ENCODE assay signal across 8 cellular contexts in genomic region chr1:232628335-232629214, GRCh38. TPM values are rescaled to one million over a fixed set of nuclear protein-coding genes. Genes with fewer than 3 reads are reported as not detected.
DNase-seq lines count a peak whose midpoint lies in the region; ATAC-seq and TF ChIP-seq lines count a peak whose summit lies in the region.

No MANE protein-coding gene starts in this region.

- no peaks in the 10 kb centered on the region for H3K4me1 ChIP-seq in foreskin keratinocyte

- H3K4me3 Mint-ChIP-seq in activated CD4-positive, alpha-beta memory T cell treated with anti-CD3 and anti-CD28 coated beads for 36 hours, result peak overlapping the region; percentile 84
- H3K4me3 Mint-ChIP-seq in progenitor cell of endocrine pancreas (ENCODE audit: low read depth), result peak overlapping the region; percentile 96

- intact Hi-C loops in activated CD4-positive, alpha-beta memory T cell treated with anti-CD3 and anti-CD28 coated beads for 36 hours (cut with micrococcal nuclease), result loop anchor here (2.0 to 10.0 kb wide), 5 partner anchors 48 to 762 kb away; no protein-coding TSS in a partner anchor

- ATAC-seq in foreskin keratinocyte (no peak), GM18858 (IDR thresholded peaks at IDR 0.05; ENCODE audit: unreplicated experiment) (no peak)

- CTCF ChIA-PET in activated CD4-positive, alpha-beta memory T cell treated with anti-CD3 and anti-CD28 coated beads for 36 hours (lab: Charles Lee), result interaction anchor here (1.0 to 1.7 kb wide), 6 partner anchors 8 to 762 kb away, joined by 3 to 8 read pairs (median 5); no protein-coding TSS in a partner anchor

- in situ Hi-C loops in Caki2 (cut with HindIII; ENCODE audit: low pct_unique_long_range_greater_than_20kb, low sequenced_read_pairs), result loop anchor here (10.0 kb wide), 1 partner anchor 764 kb away; no protein-coding TSS in a partner anchor

- H3K27ac ChIP-seq in foreskin keratinocyte, result no peak overlapping the region

- peak overlapping the region; percentile 75 for H3K27ac Mint-ChIP-seq in activated CD4-positive, alpha-beta memory T cell treated with anti-CD3 and anti-CD28 coated beads for 36 hours
- peak overlapping the region; percentile 96 for H3K27ac Mint-ChIP-seq in progenitor cell of endocrine pancreas

- DNase-seq in Caki2 (ENCODE audit: low read depth) (peak; percentile 66), foreskin keratinocyte (no peak), progenitor cell of endocrine pancreas (ENCODE audit: low spot score, unreplicated experiment) (no peak), OCI-M2 (lab: John Stamatoyannopoulos, UW; ENCODE audit: unreplicated experiment) (no peak), germinal center (ENCODE audit: low spot score) (no peak)
- peak; percentile 68 for DNase-seq in Jurkat, Clone E6-1 (ENCODE audit: low read depth, low spot score)
- DNase-seq in activated CD4-positive, alpha-beta memory T cell treated with anti-CD3 and anti-CD28 coated beads for 36 hours, result no peak

- no peaks in the 10 kb centered on the region for H3K36me3 Mint-ChIP-seq in activated CD4-positive, alpha-beta memory T cell treated with anti-CD3 and anti-CD28 coated beads for 36 hours
- H3K36me3 Mint-ChIP-seq in progenitor cell of endocrine pancreas (ENCODE audit: insufficient read depth), result no peaks in the 10 kb centered on the region

- TF ChIP-seq CTCF in foreskin keratinocyte (conservative IDR thresholded peaks at IDR 0.05) (peak; percentile 43), progenitor cell of endocrine pancreas (IDR thresholded peaks at IDR 0.05; ENCODE audit: unreplicated experiment) (no peak)

- peaks cover 10% of the 10 kb centered on the region for H3K27me3 Mint-ChIP-seq in activated CD4-positive, alpha-beta memory T cell treated with anti-CD3 and anti-CD28 coated beads for 36 hours
- H3K27me3 Mint-ChIP-seq in progenitor cell of endocrine pancreas, result peaks cover 8% of the 10 kb centered on the region

- POLR2A ChIA-PET in activated CD4-positive, alpha-beta memory T cell treated with anti-CD3 and anti-CD28 coated beads for 36 hours (lab: Charles Lee), result no interaction called here

- peaks cover 43% of the 10 kb centered on the region for H3K4me1 Mint-ChIP-seq in activated CD4-positive, alpha-beta memory T cell treated with anti-CD3 and anti-CD28 coated beads for 36 hours (ENCODE audit: low read depth)
- peaks cover 37% of the 10 kb centered on the region for H3K4me1 Mint-ChIP-seq in progenitor cell of endocrine pancreas (ENCODE audit: low read depth)

- H3K9me3 Mint-ChIP-seq in activated CD4-positive, alpha-beta memory T cell treated with anti-CD3 and anti-CD28 coated beads for 36 hours, result no peaks in the 10 kb centered on the region
- H3K9me3 Mint-ChIP-seq in progenitor cell of endocrine pancreas (ENCODE audit: low read depth), result no peaks in the 10 kb centered on the region

- peaks cover 9% of the 10 kb centered on the region for H3K27me3 ChIP-seq in foreskin keratinocyte

- H3K4me3 ChIP-seq in Jurkat, Clone E6-1 (ENCODE audit: low read length), result peak overlapping the region; percentile 67

RNA-seq across cellular contexts. Expression of gene SIPA1L2, which starts 1.4 kb away (rescaled TPM):
- 10.7 and 12.8 TPM in 2 replicates for total RNA-seq in Caki2 (2014; rRNA removed; shearing (Covaris generic); ENCODE audit: low replicate concordance)
- polyA plus RNA-seq in Jurkat, Clone E6-1 (2012; ENCODE audit: insufficient read depth, insufficient read length), result 4.8 TPM
- total RNA-seq in activated CD4-positive, alpha-beta memory T cell treated with anti-CD3 and anti-CD28 coated beads for 36 hours, result 1 to 10 TPM; 6.1 to 6.2 TPM
- total RNA-seq in foreskin keratinocyte (1.2 and 1.3 TPM in 2 replicates), progenitor cell of endocrine pancreas (37.6 and 41.0 TPM in 2 replicates)
- polyA plus RNA-seq in foreskin keratinocyte, result 0.20 and 0.26 TPM in 2 replicates

Comparison
In these comparisons a context has a peak if more than half of its experiments do, and no peak if none do; other contexts are left out.
1. DNase-seq: peak in Caki2 (single experiment) and Jurkat, Clone E6-1 (single experiment); none in activated CD4-positive, alpha-beta memory T cell treated with anti-CD3 and anti-CD28 coated beads for 36 hours (single experiment), foreskin keratinocyte (0 of 2), progenitor cell of endocrine pancreas (single experiment), OCI-M2 (single experiment) and germinal center (single experiment).